In genomic region chr19:58372311-58373133, GRCh38 we compare ENCODE assay signal across 1 cellular context.
TF ChIP-seq lines count a peak whose summit lies in the region.

No MANE protein-coding gene starts in this region.

TF ChIP-seq in GM12878, 131 proteins besides CTCF, POLR2A, EP300 and RAD21:
- no peak for TF ChIP-seq SMAD1 (IDR thresholded peaks at IDR 0.05; ENCODE audit: low read depth, partially characterized antibody)
- no peak for TF ChIP-seq MEF2B (IDR thresholded peaks at IDR 0.05; ENCODE audit: partially characterized antibody, poor library complexity, severe bottlenecking)
- TF ChIP-seq BACH1 (IDR thresholded peaks at IDR 0.05; ENCODE audit: borderline replicate concordance): no peak
- no peak for TF ChIP-seq IRF3 (IDR thresholded peaks at IDR 0.05)
- TF ChIP-seq SREBF2 (IDR thresholded peaks at IDR 0.05; ENCODE audit: low read length): no peak
- TF ChIP-seq CREB1 (IDR thresholded peaks at IDR 0.05; ENCODE audit: low read depth): no peak
- TF ChIP-seq BCL11A (IDR thresholded peaks at IDR 0.05; ENCODE audit: low read depth, low read length): no peak
- no peak for TF ChIP-seq CBFB (IDR thresholded peaks at IDR 0.05; ENCODE audit: low read depth)
- no peak for TF ChIP-seq BCLAF1 (IDR thresholded peaks at IDR 0.05)
- no peak for TF ChIP-seq WRNIP1 (IDR thresholded peaks at IDR 0.05; ENCODE audit: borderline replicate concordance, low read depth, low read length)
- no peak for TF ChIP-seq E4F1 (IDR thresholded peaks at IDR 0.05; ENCODE audit: borderline replicate concordance, partially characterized antibody)
- no peak for TF ChIP-seq E2F8 (IDR thresholded peaks at IDR 0.05; ENCODE audit: low read depth, partially characterized antibody)
- TF ChIP-seq TCF3 (IDR thresholded peaks at IDR 0.05; ENCODE audit: borderline replicate concordance, insufficient read depth, low read depth, low read length): no peak
- TF ChIP-seq CHD2 (IDR thresholded peaks at IDR 0.05; ENCODE audit: borderline replicate concordance, low read depth, low read length): no peak
- TF ChIP-seq ESRRA (IDR thresholded peaks at IDR 0.05; ENCODE audit: low read length): no peak
- no peak for TF ChIP-seq RELA (IDR thresholded peaks at IDR 0.05; ENCODE audit: borderline replicate concordance, partially characterized antibody)
